26 cellular contexts compared by ENCODE assay signal in genomic region chr19:31648347-31648746, GRCh38.
DNase-seq lines count a peak whose midpoint lies in the region; ATAC-seq, FAIRE-seq and TF ChIP-seq lines count a peak whose summit lies in the region.
"Had no signal": no experiment of that assay in that cellular context is flagged by ENCODE, and none has a peak within 500 bp of the region (broad histone marks: within the 10 kb centered on the region; RNA-seq: fewer than 3 reads in every experiment).

No MANE protein-coding gene starts in this region.

- H2BK12ac ChIP-seq in mesenchymal stem cell (ENCODE audit: low read length in 2 of 2), result no peak overlapping the region

- H2BK15ac ChIP-seq in mesenchymal stem cell (ENCODE audit: low read depth, poor library complexity, severe bottlenecking), result no peak overlapping the region

- intact Hi-C loops in K562 (cut with micrococcal nuclease), result no loop called here

- H3K9me3 Mint-ChIP-seq in T-cell, result peaks cover 12 to 24% (median 14%) of the 10 kb centered on the region in 3 donors
- H3K9me3 Mint-ChIP-seq: natural killer cell treated with Interleukin-12 subunit alpha and Interleukin-12 subunit beta and Interleukin-15 and Interleukin-18, amount 100 ng/mL, for 72 hours had no signal

- DNase-seq in DMS79 treated with DMSO at 0.1 percent for 48 hours (lab: John Stamatoyannopoulos, UW) (peak; percentile 10), RCC 7860 (ENCODE audit: low spot score) (peak; percentile 42), K562 (ENCODE audit: extremely low read depth in 1 of 4, low spot score in 3 of 4) (peak in 1 of 4 experiments; percentile 2), mesenchymal stem cell (peak; percentile 32), D341Med (ENCODE audit: low spot score) (no peak), T-cell (no peak)
- DNase-seq: activated naive CD4-positive, alpha-beta T cell treated with anti-CD3 and anti-CD28 coated beads for 36 hours; activated T-cell treated with anti-CD3 and anti-CD28 coated beads, Interleukin-2, amount 50 U/mL, for 72 hours; heart left ventricle; KBM-7; MV-4-11; NCI-H146; NCI-H510A; NK-92 treated with Interleukin-12 subunit alpha and Interleukin-12 subunit beta, amount 100 ng/mL, for 24 hours; stimulated activated CD4-positive, alpha-beta T cell treated with anti-CD3 and anti-CD28 coated beads, Interleukin-4, amount 100 ng/mL, for 4 hours; stimulated activated naive CD4-positive, alpha-beta T cell; T-helper 2 cell; uterus had no signal

- no peak for TF ChIP-seq EP300 in K562 (IDR thresholded peaks at IDR 0.05; ENCODE audit: low read length)

- H3K36me3 Mint-ChIP-seq in T-cell, result no peaks in the 10 kb centered on the region
- H3K36me3 Mint-ChIP-seq: natural killer cell treated with Interleukin-12 subunit alpha and Interleukin-12 subunit beta and Interleukin-15 and Interleukin-18, amount 100 ng/mL, for 72 hours had no signal

- peaks cover 0 to 2% of the 10 kb centered on the region in 2 donors for H3K27me3 Mint-ChIP-seq in T-cell

- no peaks in the 10 kb centered on the region for H4K20me1 ChIP-seq in K562 (replicated peaks; ENCODE audit: control insufficient read depth, insufficient read depth, low read length)
- H4K20me1 ChIP-seq: BLaER1 had no signal

- POLR2A ChIA-PET in K562 (lab: Yijun Ruan, JAX) (no interaction called here), T-cell (lab: Charles Lee) (no interaction called here)

- WGBS in K562 (ENCODE audit: insufficient coverage, low coverage, missing lambda C conversion rate), result 1% methylated on average over 9 of the region's 9 CpGs
- 61% methylated on average over 9 of the region's 9 CpGs for WGBS in mesenchymal stem cell

- ATAC-seq in K562 (no peak), T-cell (replicated peaks in 1 of 4) (no peak), GM19455 (IDR thresholded peaks at IDR 0.05; ENCODE audit: unreplicated experiment) (no peak), HG03039 (IDR thresholded peaks at IDR 0.05; ENCODE audit: unreplicated experiment) (no peak)
- ATAC-seq: activated T-cell treated with anti-CD3 and anti-CD28 coated beads, Interleukin-2, amount 50 U/mL, for 72 hours; GM12878; heart left ventricle; natural killer cell treated with Interleukin-12 subunit alpha and Interleukin-12 subunit beta and Interleukin-15 and Interleukin-18, amount 100 ng/mL, for 72 hours had no signal

- CTCF ChIA-PET in K562 (lab: Yijun Ruan, JAX; ENCODE audit: low intra/inter-chr PET ratio), result no interaction called here
- CTCF ChIA-PET in T-cell (lab: Charles Lee), result no interaction called here

- H3K79me2 ChIP-seq in K562 (ENCODE audit: control insufficient read depth, insufficient read depth, low read length), result no peaks in the 10 kb centered on the region
- H3K79me2 ChIP-seq: parathyroid adenoma had no signal

- H3K9ac ChIP-seq in K562 (ENCODE audit: insufficient read depth in 1 of 2, low read depth in 2 of 2, low read length in 2 of 2) (no peak overlapping the region), mesenchymal stem cell (ENCODE audit: low read length) (no peak overlapping the region)
- H3K9ac ChIP-seq: BLaER1, parathyroid adenoma had no signal

- H4K91ac ChIP-seq in mesenchymal stem cell (ENCODE audit: low read length), result no peak overlapping the region

- no peak for TF ChIP-seq RAD21 in K562 (CRISPR knock-in tag; conservative IDR thresholded peaks at IDR 0.05 in 1 of 2, IDR thresholded peaks at IDR 0.05 in 1 of 2)

- no TSS peak for BruUV-seq in K562 (replicated peaks; lab: Mats Ljungman, UMichigan)

- no peak overlapping the region for H2AFZ ChIP-seq in K562 (ENCODE audit: low read depth, low read length)
- no peak overlapping the region for H2AFZ ChIP-seq in mesenchymal stem cell (ENCODE audit: low read depth, low read length)
- H2AFZ ChIP-seq: parathyroid adenoma had no signal

- H3K4me2 ChIP-seq in K562 (ENCODE audit: insufficient read depth, low read length), result no peak overlapping the region
- no peak overlapping the region for H3K4me2 ChIP-seq in mesenchymal stem cell (ENCODE audit: low read length, poor library complexity, severe bottlenecking)
- H3K4me2 ChIP-seq: BLaER1 had no signal

- in situ Hi-C loops in K562 (cut with MboI), result no loop called here

- H2BK120ac ChIP-seq in mesenchymal stem cell (ENCODE audit: low read depth, low read length), result no peak overlapping the region

- no peak overlapping the region for H4K8ac ChIP-seq in mesenchymal stem cell (ENCODE audit: low read length)

- H3K4me3 ChIP-seq in K562, result no peak overlapping the region
- no peak overlapping the region for H3K4me3 ChIP-seq in mesenchymal stem cell (ENCODE audit: insufficient read depth in 1 of 2, low read depth in 1 of 2, low read length in 2 of 2)
- H3K4me3 ChIP-seq: BLaER1, GM12878, HAP-1, heart left ventricle, right atrium auricular region, uterus had no signal

- no peak for TF ChIP-seq POLR2A in K562 (conservative IDR thresholded peaks at IDR 0.05)

- no peak overlapping the region for H3K4me3 Mint-ChIP-seq in T-cell
- H3K4me3 Mint-ChIP-seq: activated naive CD4-positive, alpha-beta T cell treated with anti-CD3 and anti-CD28 coated beads for 36 hours; activated T-cell treated with anti-CD3 and anti-CD28 coated beads, Interleukin-2, amount 50 U/mL, for 72 hours; natural killer cell treated with Interleukin-12 subunit alpha and Interleukin-12 subunit beta and Interleukin-15 and Interleukin-18, amount 100 ng/mL, for 72 hours had no signal

- H3K9me1 ChIP-seq in K562 (ENCODE audit: control insufficient read depth, insufficient read depth, low read length), result no peaks in the 10 kb centered on the region

- H3K18ac ChIP-seq in mesenchymal stem cell (ENCODE audit: low read depth in 1 of 2, low read length in 2 of 2), result peak overlapping the region in 1 of 2 experiments; percentile 78

- H3K27ac ChIP-seq in K562 (ENCODE audit: extremely low read depth, low read depth, low read length) (no peak overlapping the region), mesenchymal stem cell (ENCODE audit: low read length, poor library complexity, severe bottlenecking) (no peak overlapping the region)
- H3K27ac ChIP-seq: BLaER1, heart left ventricle, parathyroid adenoma, right atrium auricular region, uterus had no signal

- no peaks in the 10 kb centered on the region for H3K79me1 ChIP-seq in mesenchymal stem cell (replicated peaks; ENCODE audit: low read length, poor library complexity, severe bottlenecking)

- no peak overlapping the region for H2BK5ac ChIP-seq in mesenchymal stem cell (ENCODE audit: low read depth, low read length, poor library complexity, severe bottlenecking)

- H3K14ac ChIP-seq in mesenchymal stem cell (ENCODE audit: low read length in 2 of 2), result no peak overlapping the region

- no peak overlapping the region for H2AK5ac ChIP-seq in mesenchymal stem cell (ENCODE audit: low read length, severe bottlenecking)

- peak; percentile 18 for FAIRE-seq in RCC 7860 (lab: Jason Lieb, UNC)
- no peak for FAIRE-seq in K562 (lab: Jason Lieb, UNC)
- FAIRE-seq: GM12878 had no signal

- no peak overlapping the region for H3K27ac Mint-ChIP-seq in T-cell
- H3K27ac Mint-ChIP-seq: activated naive CD4-positive, alpha-beta T cell treated with anti-CD3 and anti-CD28 coated beads for 36 hours; natural killer cell treated with Interleukin-12 subunit alpha and Interleukin-12 subunit beta and Interleukin-15 and Interleukin-18, amount 100 ng/mL, for 72 hours had no signal

- H3K9me3 ChIP-seq in K562 (replicated peaks; ENCODE audit: control insufficient read depth, insufficient read depth, low read depth, low read length), result no peaks in the 10 kb centered on the region
- H3K9me3 ChIP-seq in mesenchymal stem cell (ENCODE audit: control insufficient read depth, low read length), result peaks cover 19% of the 10 kb centered on the region
- H3K9me3 ChIP-seq: BLaER1, HAP-1, uterus had no signal

- no peak for TF ChIP-seq CTCF in K562 (IDR thresholded peaks at IDR 0.05 in 2 of 3, conservative IDR thresholded peaks at IDR 0.05 in 1 of 3; ENCODE audit: insufficient read depth in 2 of 3, low read depth in 1 of 3, low read length in 3 of 3)

- H3K4me1 Mint-ChIP-seq in T-cell, result no peaks in the 10 kb centered on the region

- H3K4ac ChIP-seq in mesenchymal stem cell (ENCODE audit: low read depth in 1 of 2, low read length in 2 of 2), result no peak overlapping the region

- H3K27me3 ChIP-seq in K562 (ENCODE audit: control insufficient read depth in 2 of 2, insufficient read depth in 2 of 2, low read length in 2 of 2) (no peaks in the 10 kb centered on the region), mesenchymal stem cell (ENCODE audit: control insufficient read depth in 1 of 2, insufficient read depth in 1 of 2, low read length in 2 of 2) (no peaks in the 10 kb centered on the region)
- H3K27me3 ChIP-seq: BLaER1, heart left ventricle, right atrium auricular region, uterus had no signal

- H3K23ac ChIP-seq in mesenchymal stem cell (ENCODE audit: low read length in 2 of 2), result no peak overlapping the region

- H3K36me3 ChIP-seq in K562 (ENCODE audit: control insufficient read depth, insufficient read depth, low read length) (no peaks in the 10 kb centered on the region), mesenchymal stem cell (ENCODE audit: control insufficient read depth in 1 of 2, insufficient read depth in 2 of 2, low read depth in 1 of 2, low read length in 2 of 2) (no peaks in the 10 kb centered on the region)
- H3K36me3 ChIP-seq: BLaER1, HAP-1, heart left ventricle, right atrium auricular region, uterus had no signal

- H3K4me1 ChIP-seq in K562 (replicated peaks in 1 of 2; ENCODE audit: control insufficient read depth in 2 of 2, insufficient read depth in 2 of 2, low read length in 2 of 2) (no peaks in the 10 kb centered on the region), mesenchymal stem cell (ENCODE audit: control insufficient read depth, insufficient read depth, low read depth, low read length) (no peaks in the 10 kb centered on the region)
- H3K4me1 ChIP-seq: BLaER1, HAP-1, heart left ventricle, parathyroid adenoma, right atrium auricular region, uterus had no signal

TF ChIP-seq in K562, 482 proteins besides CTCF, POLR2A, EP300 and RAD21:
- TF ChIP-seq THAP12 (CRISPR knock-in tag; IDR thresholded peaks at IDR 0.05) (no peak), NFE2 (IDR thresholded peaks at IDR 0.05; ENCODE audit: low read depth) (peak; percentile 41; the same call in 1 of the 2 replicates)

Comparison
In these comparisons a context has a peak if more than half of its experiments do, and no peak if none do; other contexts are left out.
1. DNase-seq: peak in DMS79 treated with DMSO at 0.1 percent for 48 hours (single experiment), RCC 7860 (single experiment) and mesenchymal stem cell (single experiment); none in D341Med (single experiment) and T-cell (0 of 34).